18 cellular contexts compared by ENCODE assay signal in genomic region chr6:165843121-165843520, GRCh38.
A peak's percentile ranks its signal among the peaks of the same experiment; 100 is the strongest.
DNase-seq lines count a peak whose midpoint lies in the region; ATAC-seq, FAIRE-seq and TF ChIP-seq lines count a peak whose summit lies in the region.
"Had no signal": no experiment of that assay in that cellular context is flagged by ENCODE, and none has a peak within 500 bp of the region (broad histone marks: within the 10 kb centered on the region; RNA-seq: fewer than 3 reads in every experiment).

No MANE protein-coding gene starts in this region.

- intact Hi-C loops in transverse colon (cut with DNase I; ENCODE audit: low total_unique reads) (no loop called here), PC-3 (cut with micrococcal nuclease) (no loop called here)

- peaks cover 10% of the 10 kb centered on the region for H3K4me1 ChIP-seq in H9 (ENCODE audit: insufficient read depth, low read length)
- H3K4me1 ChIP-seq in H1 (replicated peaks in 1 of 4; ENCODE audit: control insufficient read depth in 3 of 4, insufficient read depth in 4 of 4, low read length in 3 of 4): peaks cover 15 to 36% (median 31%) of the 10 kb centered on the region in 4 experiments
- H3K4me1 ChIP-seq in transverse colon: peaks cover 3 to 45% (median 24%) of the 10 kb centered on the region in 4 donors
- 0 out of 2 replicates have a peak, but pooled peaks cover 4% of the 10 kb centered on the region for H3K4me1 ChIP-seq in PC-3 (ENCODE audit: insufficient read depth, low read length)

- H2BK12ac ChIP-seq in H9 (ENCODE audit: insufficient read length, low read depth, low read length): no peak overlapping the region
- peak overlapping the region; percentile 77; the same call in 1 of the 2 replicates for H2BK12ac ChIP-seq in H1 (ENCODE audit: low read depth, low read length)

- H2BK120ac ChIP-seq in H9 (ENCODE audit: low read depth, low read length, poor library complexity, severe bottlenecking) (no peak overlapping the region), H1 (replicated peaks; ENCODE audit: low read depth, low read length) (no peak overlapping the region)

- H2BK15ac ChIP-seq in H9 (ENCODE audit: low read depth, low read length) (no peak overlapping the region), H1 (ENCODE audit: low read length) (no peak overlapping the region)

- no peak for FAIRE-seq in H1 (lab: Jason Lieb, UNC)
- FAIRE-seq: GM12892, GM18507 had no signal

- H3T11ph ChIP-seq in H9 (ENCODE audit: low read length): no peak overlapping the region

- no peak for TF ChIP-seq POLR2A in H1 (IDR thresholded peaks at IDR 0.05; ENCODE audit: control extremely low read depth in 1 of 2, low read depth in 2 of 2, low read length in 2 of 2)
- TF ChIP-seq POLR2A in transverse colon (IDR thresholded peaks at IDR 0.05): no peak

- H3K23ac ChIP-seq in H9 (ENCODE audit: insufficient read length, low read depth, low read length) (no peak overlapping the region), H1 (ENCODE audit: insufficient read length) (no peak overlapping the region)

- no peak for ATAC-seq in PC-3

- H3K79me1 ChIP-seq in H9 (ENCODE audit: insufficient read depth, low read depth, low read length, poor library complexity, severe bottlenecking): no peaks in the 10 kb centered on the region
- no peaks in the 10 kb centered on the region for H3K79me1 ChIP-seq in H1 (ENCODE audit: low read depth, low read length)

- no CpG with 5 or more reads among the region's 5 CpGs for WGBS in H9 (ENCODE audit: extremely low coverage, insufficient read length, low lambda C conversion rate)
- 79% methylated on average over 5 of the region's 5 CpGs; no CpG with 5 or more reads in 1 of the 2 experiments for WGBS in H1 (ENCODE audit: extremely low coverage in 1 of 2, insufficient coverage in 1 of 2, insufficient read length in 1 of 2, insufficient replicate concordance in 2 of 2, low coverage in 1 of 2, low lambda C conversion rate in 2 of 2, missing lambda C conversion rate in 1 of 2), 2 experiments
- WGBS in transverse colon (ENCODE audit: low coverage in 1 of 2), 2 donors: 41% methylated on average over 5 of the region's 5 CpGs; no CpG with 5 or more reads in 1 of the 2 donors

- no peak overlapping the region for H2AK5ac ChIP-seq in H9 (ENCODE audit: insufficient read length, low read length)
- H2AK5ac ChIP-seq in H1 (ENCODE audit: low read depth, low read length): no peak overlapping the region

- H3K27me3 Mint-ChIP-seq in H9 (ENCODE audit: low read depth): peaks cover 11% of the 10 kb centered on the region
- peaks cover 5% of the 10 kb centered on the region for H3K27me3 Mint-ChIP-seq in neural crest cell (ENCODE audit: low read depth)

- H3K4me3 ChIP-seq in H1 (ENCODE audit: extremely low read depth in 1 of 4, insufficient read depth in 2 of 4, low read depth in 3 of 4, low read length in 4 of 4) (peak overlapping the region in 1 of 4 experiments; percentile 33; a peak in 1 of 8 replicates), transverse colon (no peak overlapping the region), PC-3 (ENCODE audit: low read length) (no peak overlapping the region)
- H3K4me3 ChIP-seq: BLaER1 had no signal

- H2BK20ac ChIP-seq in H9 (ENCODE audit: low read depth, low read length, poor library complexity, severe bottlenecking) (no peak overlapping the region), H1 (ENCODE audit: low read length) (peak overlapping the region; percentile 83)

- H4K8ac ChIP-seq in H9 (replicated peaks; ENCODE audit: insufficient read length, low read depth, low read length) (no peak overlapping the region), H1 (ENCODE audit: extremely low read depth, insufficient read depth, low read length) (no peak overlapping the region)

- H3K79me2 ChIP-seq in H9 (ENCODE audit: insufficient read depth, low read length): no peaks in the 10 kb centered on the region
- no peaks in the 10 kb centered on the region for H3K79me2 ChIP-seq in H1 (ENCODE audit: control insufficient read depth in 1 of 2, insufficient read depth in 2 of 2, low read length in 2 of 2)
- H3K79me2 ChIP-seq in PC-3 (ENCODE audit: low read length): no peaks in the 10 kb centered on the region

- H3K27me3 ChIP-seq in H9 (ENCODE audit: insufficient read depth, low read length): no peaks in the 10 kb centered on the region
- no peaks in the 10 kb centered on the region for H3K27me3 ChIP-seq in H1 (replicated peaks in 1 of 4; ENCODE audit: control insufficient read depth in 3 of 4, extremely low read depth in 1 of 4, insufficient read depth in 3 of 4, low read length in 3 of 4)
- H3K27me3 ChIP-seq in transverse colon: no peaks in the 10 kb centered on the region
- peaks cover 6% of the 10 kb centered on the region for H3K27me3 ChIP-seq in PC-3 (ENCODE audit: low read length)

- no peak overlapping the region for H3K14ac ChIP-seq in H9 (ENCODE audit: insufficient read depth, low read length)
- H3K14ac ChIP-seq in H1 (ENCODE audit: insufficient read length): no peak overlapping the region

- no peak for TF ChIP-seq RAD21 in H1 (IDR thresholded peaks at IDR 0.05 in 1 of 2, conservative IDR thresholded peaks at IDR 0.05 in 1 of 2; ENCODE audit: low read depth in 2 of 2, low read length in 2 of 2)

- H3K27ac ChIP-seq in H9 (ENCODE audit: insufficient read length, low read depth, low read length): no peak overlapping the region
- H3K27ac ChIP-seq in H1 (ENCODE audit: low read depth, low read length): no peak overlapping the region
- peak overlapping the region in 3 of 4 donors; percentile 19 to 39 (median 23) for H3K27ac ChIP-seq in transverse colon
- no peak overlapping the region for H3K27ac ChIP-seq in PC-3 (ENCODE audit: low read length)
- H3K27ac ChIP-seq: BLaER1, HL-60 had no signal

- DNase-seq in H9 (peak; percentile 47), H1 (ENCODE audit: low read depth in 1 of 2, low spot score in 2 of 2) (no peak), neural crest cell (ENCODE audit: low read depth, low spot score) (no peak), transverse colon (peak; percentile 58), PC-3 (no peak), NCI-H187 (lab: John Stamatoyannopoulos, UW) (no peak), NCI-H82 treated with DMSO at 0.1 percent for 48 hours (lab: John Stamatoyannopoulos, UW; ENCODE audit: unreplicated experiment) (no peak)
- DNase-seq: Calu3; CD4-positive, alpha-beta memory T cell; IMR-90; NCI-H1417 treated with DMSO at 0.1 percent for 48 hours; NCI-H1930; NCI-H345; NCI-H524 treated with DMSO at 0.1 percent for 48 hours had no signal

- in situ Hi-C loops in transverse colon (cut with MboI; ENCODE audit: low pct_ligation_motif_present in 1 of 4, low pct_unique_long_range_greater_than_20kb in 1 of 4, low sequenced_read_pairs in 3 of 4): no loop called here

- H3K36me3 Mint-ChIP-seq in H9 (ENCODE audit: insufficient read depth in 1 of 3, low read depth in 3 of 3) (peaks cover 0 to 7% (median 0%) of the 10 kb centered on the region in 3 experiments; a peak in 2 of 7 replicates), neural crest cell (ENCODE audit: low read depth) (peaks cover 3% of the 10 kb centered on the region)
- H3K36me3 Mint-ChIP-seq: CD4-positive, alpha-beta memory T cell had no signal

- H3K4me2 ChIP-seq in H9 (ENCODE audit: insufficient read depth, insufficient read length, low read length) (no peak overlapping the region), H1 (ENCODE audit: insufficient read depth in 1 of 2, low read depth in 2 of 2, low read length in 2 of 2) (peak overlapping the region; percentile 65 to 69; a peak in 2 of 4 replicates), PC-3 (ENCODE audit: low read length) (no peak overlapping the region)
- H3K4me2 ChIP-seq: BLaER1 had no signal

- H3K9me3 Mint-ChIP-seq in H9 (peaks cover 4% of the 10 kb centered on the region in 2 experiments; a peak in 3 of 5 replicates), neural crest cell (peaks cover 6% of the 10 kb centered on the region)

- H3K56ac ChIP-seq in H9 (ENCODE audit: insufficient read length, low read depth, low read length): no peak overlapping the region
- H3K56ac ChIP-seq in H1 (replicated peaks; ENCODE audit: insufficient read length, low read depth, low read length): no peak overlapping the region

- H3K36me3 ChIP-seq in H1 (ENCODE audit: control insufficient read depth in 2 of 4, insufficient read depth in 4 of 4, low read length in 3 of 4) (no peaks in the 10 kb centered on the region), transverse colon (no peaks in the 10 kb centered on the region), PC-3 (ENCODE audit: low read depth, low read length) (no peaks in the 10 kb centered on the region)
- H3K36me3 ChIP-seq: BLaER1 had no signal

- H3K27ac Mint-ChIP-seq in H9 (no peak overlapping the region; a peak in 1 of 7 replicates), neural crest cell (ENCODE audit: unreplicated experiment) (peak overlapping the region; percentile 28)
- H3K27ac Mint-ChIP-seq: CD4-positive, alpha-beta memory T cell had no signal

- H3K23me2 ChIP-seq in H9 (ENCODE audit: insufficient read length, low read depth, low read length, poor library complexity, severe bottlenecking): no peaks in the 10 kb centered on the region
- H3K23me2 ChIP-seq in H1 (ENCODE audit: low read depth, low read length): peaks cover 4% of the 10 kb centered on the region; the same call in 1 of the 2 replicates

- no TSS peak for BruUV-seq in PC-3 (replicated peaks; lab: Mats Ljungman, UMichigan)

- H4K91ac ChIP-seq in H9 (ENCODE audit: insufficient read length, low read depth, low read length): no peak overlapping the region
- H4K91ac ChIP-seq in H1 (replicated peaks; ENCODE audit: insufficient read length, low read length): peak overlapping the region; percentile 45

- H2AFZ ChIP-seq in H9 (ENCODE audit: low read length) (no peak overlapping the region), H1 (ENCODE audit: low read length) (peak overlapping the region; percentile 8; the same call in 1 of the 2 replicates), PC-3 (ENCODE audit: low read length) (no peak overlapping the region)

- no peaks in the 10 kb centered on the region for H3K9me2 ChIP-seq in PC-3 (replicated peaks; ENCODE audit: low read length)

- CTCF ChIA-PET in H1 (lab: Charles Lee; ENCODE audit: partially characterized antibody) (interaction anchor here (0.8 to 1.1 kb wide), 2 partner anchors 9 to 10 kb away, joined by 3 read pairs; no protein-coding TSS in a partner anchor), PC-3 (lab: Charles Lee) (no interaction called here)

- POLR2A ChIA-PET in H1 (lab: Charles Lee; ENCODE audit: partially characterized antibody) (no interaction called here), PC-3 (lab: Charles Lee; ENCODE audit: unreplicated experiment) (no interaction called here)

- H3K4me3 Mint-ChIP-seq in H9 (peak overlapping the region in 1 of 2 experiments; percentile 2; a peak in 1 of 5 replicates), neural crest cell (no peak overlapping the region)
- H3K4me3 Mint-ChIP-seq: CD4-positive, alpha-beta memory T cell had no signal

- no peaks in the 10 kb centered on the region for H3F3A ChIP-seq in PC-3 (ENCODE audit: low read length, unreplicated experiment)

- TF ChIP-seq EP300 in H1 (IDR thresholded peaks at IDR 0.05; ENCODE audit: borderline replicate concordance in 1 of 2, low read depth in 2 of 2, low read length in 2 of 2): no peak
- no peak for TF ChIP-seq EP300 in transverse colon (IDR thresholded peaks at IDR 0.05; ENCODE audit: low read depth)

- H4K5ac ChIP-seq in H9 (ENCODE audit: insufficient read length, low read depth, low read length) (no peak overlapping the region), H1 (ENCODE audit: insufficient read length, low read depth, low read length) (peak overlapping the region; percentile 30)

- H4K20me1 ChIP-seq in H9 (ENCODE audit: control insufficient read depth, insufficient read depth, insufficient read length) (no peaks in the 10 kb centered on the region), H1 (replicated peaks in 1 of 2; ENCODE audit: control insufficient read depth in 1 of 2, insufficient read depth in 2 of 2, low read length in 2 of 2) (no peaks in the 10 kb centered on the region), PC-3 (ENCODE audit: low read length) (no peaks in the 10 kb centered on the region)
- H4K20me1 ChIP-seq: BLaER1 had no signal

- H3K9me3 ChIP-seq in H9 (ENCODE audit: control insufficient read depth, low read depth, low read length): no peaks in the 10 kb centered on the region
- H3K9me3 ChIP-seq in H1 (ENCODE audit: insufficient read depth in 2 of 2, low read depth in 1 of 2, low read length in 1 of 2): no peaks in the 10 kb centered on the region
- no peaks in the 10 kb centered on the region for H3K9me3 ChIP-seq in transverse colon
- H3K9me3 ChIP-seq in PC-3 (ENCODE audit: low read length): no peaks in the 10 kb centered on the region
- H3K9me3 ChIP-seq: BLaER1 had no signal

- H3K4ac ChIP-seq in H9 (ENCODE audit: low read depth, low read length) (no peak overlapping the region), H1 (replicated peaks; ENCODE audit: insufficient read length, low read depth, low read length) (no peak overlapping the region)

- H3K9ac ChIP-seq in H9 (ENCODE audit: extremely low read depth, insufficient read length, low read length) (no peak overlapping the region), H1 (replicated peaks in 1 of 4; ENCODE audit: extremely low read depth in 1 of 4, low read depth in 3 of 4, low read length in 3 of 4) (no peak overlapping the region), PC-3 (ENCODE audit: low read length) (no peak overlapping the region)
- H3K9ac ChIP-seq: BLaER1 had no signal

- TF ChIP-seq CTCF in H9 (conservative IDR thresholded peaks at IDR 0.05) (no peak), H1 (IDR thresholded peaks at IDR 0.05; ENCODE audit: control extremely low read depth in 1 of 3, insufficient read depth in 1 of 3, low read depth in 1 of 3, low read length in 3 of 3) (no peak), neural crest cell (conservative IDR thresholded peaks at IDR 0.05) (no peak), transverse colon (IDR thresholded peaks at IDR 0.05) (no peak), PC-3 (conservative IDR thresholded peaks at IDR 0.05; ENCODE audit: low read depth, low read length) (no peak)

- H3K18ac ChIP-seq in H9 (ENCODE audit: insufficient read length, low read depth, low read length) (no peak overlapping the region), H1 (ENCODE audit: extremely low read depth, low read length) (peak overlapping the region; percentile 36; the same call in 1 of the 2 replicates)

- H3K4me1 Mint-ChIP-seq in H9 (peaks cover 56 to 58% of the 10 kb centered on the region in 2 experiments), neural crest cell (peaks cover 41% of the 10 kb centered on the region)

- H2BK5ac ChIP-seq in H9 (ENCODE audit: insufficient read length, low read length) (no peak overlapping the region), H1 (ENCODE audit: low read depth, low read length) (0 out of 2 replicates have a peak overlapping the region, but pooled peaks have one; percentile 41)

Comparison
In these comparisons a context has a peak if more than half of its experiments do, and no peak if none do; other contexts are left out.
1. DNase-seq: peak in H9 (single experiment) and transverse colon (single experiment); none in H1 (0 of 2), neural crest cell (single experiment), PC-3 (single experiment), NCI-H187 (0 of 2) and NCI-H82 treated with DMSO at 0.1 percent for 48 hours (single experiment).
2. H3K27ac ChIP-seq: peak in transverse colon (3 of 4); none in H9 (single experiment), H1 (single experiment) and PC-3 (single experiment).
3. H3K4me2 ChIP-seq: peak in H1 (2 of 2); none in H9 (single experiment) and PC-3 (single experiment).